ENCODE assay signal across 1 cellular context in genomic region chr19:15962319-15962718, GRCh38.
TF ChIP-seq lines count a peak whose summit lies in the region.

No MANE protein-coding gene starts in this region.

TF ChIP-seq in HepG2, 621 proteins besides CTCF, POLR2A, EP300 and RAD21:
- TF ChIP-seq TAF15 (IDR thresholded peaks at IDR 0.05; ENCODE audit: low read depth, low read length, poor library complexity, severe bottlenecking), result no peak
- TF ChIP-seq NPAS2 (CRISPR knock-in tag; IDR thresholded peaks at IDR 0.05; ENCODE audit: borderline replicate concordance), result no peak
- TF ChIP-seq, protein P1, sequence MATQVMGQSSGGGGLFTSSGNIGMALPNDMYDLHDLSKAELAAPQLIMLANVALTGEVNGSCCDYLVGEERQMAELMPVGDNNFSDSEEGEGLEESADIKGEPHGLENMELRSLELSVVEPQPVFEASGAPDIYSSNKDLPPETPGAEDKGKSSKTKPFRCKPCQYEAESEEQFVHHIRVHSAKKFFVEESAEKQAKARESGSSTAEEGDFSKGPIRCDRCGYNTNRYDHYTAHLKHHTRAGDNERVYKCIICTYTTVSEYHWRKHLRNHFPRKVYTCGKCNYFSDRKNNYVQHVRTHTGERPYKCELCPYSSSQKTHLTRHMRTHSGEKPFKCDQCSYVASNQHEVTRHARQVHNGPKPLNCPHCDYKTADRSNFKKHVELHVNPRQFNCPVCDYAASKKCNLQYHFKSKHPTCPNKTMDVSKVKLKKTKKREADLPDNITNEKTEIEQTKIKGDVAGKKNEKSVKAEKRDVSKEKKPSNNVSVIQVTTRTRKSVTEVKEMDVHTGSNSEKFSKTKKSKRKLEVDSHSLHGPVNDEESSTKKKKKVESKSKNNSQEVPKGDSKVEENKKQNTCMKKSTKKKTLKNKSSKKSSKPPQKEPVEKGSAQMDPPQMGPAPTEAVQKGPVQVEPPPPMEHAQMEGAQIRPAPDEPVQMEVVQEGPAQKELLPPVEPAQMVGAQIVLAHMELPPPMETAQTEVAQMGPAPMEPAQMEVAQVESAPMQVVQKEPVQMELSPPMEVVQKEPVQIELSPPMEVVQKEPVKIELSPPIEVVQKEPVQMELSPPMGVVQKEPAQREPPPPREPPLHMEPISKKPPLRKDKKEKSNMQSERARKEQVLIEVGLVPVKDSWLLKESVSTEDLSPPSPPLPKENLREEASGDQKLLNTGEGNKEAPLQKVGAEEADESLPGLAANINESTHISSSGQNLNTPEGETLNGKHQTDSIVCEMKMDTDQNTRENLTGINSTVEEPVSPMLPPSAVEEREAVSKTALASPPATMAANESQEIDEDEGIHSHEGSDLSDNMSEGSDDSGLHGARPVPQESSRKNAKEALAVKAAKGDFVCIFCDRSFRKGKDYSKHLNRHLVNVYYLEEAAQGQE (IDR thresholded peaks at IDR 0.05; ENCODE audit: borderline replicate concordance in 1 of 2, low read depth in 1 of 2, low read length in 2 of 2), result peak; percentile 69 to 92
- no peak for TF ChIP-seq FOXK1 (CRISPR knock-in tag; IDR thresholded peaks at IDR 0.05; ENCODE audit: borderline replicate concordance, low read depth)
- no peak for TF ChIP-seq ZNF430 (CRISPR knock-in tag; IDR thresholded peaks at IDR 0.05)
- TF ChIP-seq MIER2 (CRISPR knock-in tag; IDR thresholded peaks at IDR 0.05), result peak; percentile 88
- no peak for TF ChIP-seq ZNF558 (CRISPR knock-in tag; IDR thresholded peaks at IDR 0.05; ENCODE audit: borderline replicate concordance)
- no peak for TF ChIP-seq ZBTB7B (CRISPR knock-in tag; IDR thresholded peaks at IDR 0.05)
